1 cellular context compared by ENCODE assay signal in the genomic region with DNA sequence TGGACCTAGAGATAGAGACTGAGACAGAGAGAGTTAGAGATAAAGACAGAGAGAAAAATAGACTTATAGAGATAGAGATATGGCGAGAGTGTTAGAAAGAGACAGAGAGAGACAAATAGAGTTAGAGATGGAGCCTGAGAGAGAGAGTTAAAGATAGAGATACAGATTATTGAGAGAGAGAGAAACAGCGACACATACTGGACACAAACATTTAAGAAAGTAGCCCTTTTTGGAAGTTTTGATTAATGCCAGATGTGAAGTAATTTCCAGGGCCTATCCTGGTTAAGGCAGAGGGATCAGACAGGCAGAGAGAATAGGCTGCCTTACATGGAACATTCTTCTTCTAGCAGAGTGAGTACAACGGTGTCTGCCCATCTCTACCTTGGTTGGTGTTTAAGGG.
TF ChIP-seq lines count a peak whose summit lies in the region.

No MANE protein-coding gene starts in this region.

TF ChIP-seq in SK-N-SH, 30 proteins besides CTCF, POLR2A, EP300 and RAD21 (continued from another document):
- peak; percentile 51; the same call in 1 of the 2 replicates for TF ChIP-seq RCOR1 (IDR thresholded peaks at IDR 0.05; ENCODE audit: low read length)
